28 cellular contexts compared by ENCODE assay signal in the genomic region with DNA sequence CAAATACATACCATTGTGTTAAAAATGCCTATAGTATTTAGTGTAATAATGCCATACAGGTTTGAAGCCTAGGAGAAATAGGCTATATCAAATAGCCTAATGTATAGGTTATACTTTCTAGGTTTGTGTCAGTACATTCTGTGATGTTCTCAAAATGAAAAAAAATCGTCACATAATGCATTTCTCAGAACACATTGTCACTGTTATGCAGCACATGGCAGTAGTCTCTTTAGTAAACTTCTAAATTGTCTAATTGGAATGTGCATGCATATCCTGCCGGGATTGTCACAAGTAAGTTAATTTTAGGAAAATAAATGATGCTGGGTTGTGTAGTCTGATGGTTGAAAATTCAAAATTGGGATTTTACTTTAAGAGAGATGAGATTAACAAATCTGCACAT.
"Had no signal": no experiment of that assay in that cellular context is flagged by ENCODE, and none has a peak within 500 bp of the region (broad histone marks: within the 10 kb centered on the region; RNA-seq: fewer than 3 reads in every experiment).

No MANE protein-coding gene starts in this region.

- H3K27ac ChIP-seq: colonic mucosa, coronary artery, dorsolateral prefrontal cortex, epithelial cell of prostate, esophagus muscularis mucosa, esophagus squamous epithelium, foreskin keratinocyte, gastrocnemius medialis, gastroesophageal sphincter, heart left ventricle, heart right ventricle had no signal

- FAIRE-seq: colon, endometrium, endothelial cell of umbilical vein, frontal cortex had no signal

- H3K36me3 ChIP-seq: colonic mucosa, esophagus muscularis mucosa, esophagus squamous epithelium, gastrocnemius medialis, gastroesophageal sphincter, heart left ventricle, heart right ventricle had no signal

- H3K4me3 ChIP-seq: colonic mucosa, coronary artery, dorsolateral prefrontal cortex, esophagus muscularis mucosa, esophagus squamous epithelium, gastrocnemius medialis, gastroesophageal sphincter, heart left ventricle, heart right ventricle had no signal

- H3K9me3 ChIP-seq: colonic mucosa, esophagus muscularis mucosa, esophagus squamous epithelium, gastrocnemius medialis, gastroesophageal sphincter, heart left ventricle had no signal

- H3K27me3 ChIP-seq: colonic mucosa, dorsolateral prefrontal cortex, esophagus muscularis mucosa, esophagus squamous epithelium, foreskin keratinocyte, gastrocnemius medialis, gastroesophageal sphincter, heart left ventricle, heart right ventricle had no signal

- DNase-seq: colonic mucosa; cortex of kidney; dermis blood vessel endothelial cell; dorsolateral prefrontal cortex; effector CD4-positive, alpha-beta T cell; effector CD8-positive, alpha-beta T cell; effector memory CD4-positive, alpha-beta T cell; effector memory CD8-positive, alpha-beta T cell; endodermal cell; erythroblast; esophagus squamous epithelium; foreskin fibroblast; foreskin keratinocyte; foreskin melanocyte; gastrocnemius medialis; glutamatergic neuron; head of caudate nucleus; heart left ventricle; heart right ventricle had no signal

- H3K4me1 ChIP-seq: colonic mucosa, esophagus muscularis mucosa, esophagus squamous epithelium, foreskin keratinocyte, gastrocnemius medialis, gastroesophageal sphincter, heart left ventricle, heart right ventricle had no signal

- ATAC-seq: effector memory CD8-positive, alpha-beta T cell; esophagus mucosa; foreskin keratinocyte; gastrocnemius medialis; gastroesophageal sphincter; heart left ventricle; heart right ventricle had no signal
